ENCODE assay signal across 1 cellular context in the genomic region with DNA sequence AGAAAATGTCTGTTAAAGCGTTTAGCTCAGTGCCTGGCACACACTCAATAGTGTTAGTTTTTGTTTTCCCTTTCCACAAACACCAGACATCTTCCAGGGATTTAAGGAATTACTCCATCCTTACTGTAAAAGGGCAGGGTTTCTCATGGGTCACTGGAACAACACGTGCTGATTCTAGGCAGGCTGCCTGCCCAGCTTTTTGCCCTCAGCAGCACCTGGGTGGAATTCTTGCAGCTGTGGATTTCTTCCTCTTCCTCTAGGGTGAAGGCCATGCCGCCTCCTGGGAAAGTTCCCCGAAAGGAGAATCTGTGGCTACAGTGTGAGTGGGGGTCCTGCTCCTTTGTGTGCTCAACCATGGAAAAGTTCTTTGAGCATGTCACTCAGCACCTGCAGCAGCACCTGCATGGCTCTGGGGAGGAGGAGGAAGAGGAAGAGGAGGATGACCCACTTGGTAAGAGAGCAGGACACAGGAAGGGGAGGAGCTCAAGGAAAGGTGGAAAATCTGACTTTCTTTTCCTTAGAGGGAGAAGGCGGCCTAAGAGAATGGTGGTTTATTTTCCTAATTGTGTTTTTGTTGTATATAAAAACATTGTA.
TF ChIP-seq lines count a peak whose summit lies in the region.

No MANE protein-coding gene starts in this region.

TF ChIP-seq in endothelial cell of umbilical vein, 7 proteins besides CTCF, POLR2A, EP300 and RAD21:
- no peak for TF ChIP-seq GATA2 (IDR thresholded peaks at IDR 0.05; ENCODE audit: insufficient read depth, insufficient read length, low read depth, low read length)
- no peak for TF ChIP-seq JUN (IDR thresholded peaks at IDR 0.05; ENCODE audit: borderline replicate concordance, insufficient read depth, insufficient read length, low read depth)
- TF ChIP-seq MYC (IDR thresholded peaks at IDR 0.05; ENCODE audit: low read depth, low read length), result no peak
- no peak for TF ChIP-seq POLR2AphosphoS5 (IDR thresholded peaks at IDR 0.05; ENCODE audit: insufficient read depth, low read depth, low read length)
- TF ChIP-seq, protein P1, sequence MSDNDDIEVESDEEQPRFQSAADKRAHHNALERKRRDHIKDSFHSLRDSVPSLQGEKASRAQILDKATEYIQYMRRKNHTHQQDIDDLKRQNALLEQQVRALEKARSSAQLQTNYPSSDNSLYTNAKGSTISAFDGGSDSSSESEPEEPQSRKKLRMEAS (IDR thresholded peaks at IDR 0.05; ENCODE audit: insufficient read depth, insufficient read length), result no peak
- TF ChIP-seq EZH2 (IDR thresholded peaks at IDR 0.05; ENCODE audit: borderline replicate concordance, low read depth, low read length, severe bottlenecking), result no peak
- no peak for TF ChIP-seq FOS (IDR thresholded peaks at IDR 0.05; ENCODE audit: borderline replicate concordance, insufficient read depth, low read length)
TF ChIP-seq in endothelial cell of umbilical vein: peak in this region for 0.
